ENCODE assay signal across 1 cellular context in genomic region chr10:70144372-70145110, GRCh38.
TF ChIP-seq lines count a peak whose summit lies in the region.

No MANE protein-coding gene starts in this region.

TF ChIP-seq in GM12878, 131 proteins besides CTCF, POLR2A, EP300 and RAD21:
- TF ChIP-seq ZBTB11 (CRISPR knock-in tag; IDR thresholded peaks at IDR 0.05) (no peak), NFIC (IDR thresholded peaks at IDR 0.05; ENCODE audit: low read depth, low read length) (no peak), RB1 (IDR thresholded peaks at IDR 0.05; ENCODE audit: borderline replicate concordance) (no peak), YBX1 (IDR thresholded peaks at IDR 0.05) (no peak), ETV6 (conservative IDR thresholded peaks at IDR 0.05 in 1 of 2, IDR thresholded peaks at IDR 0.05 in 1 of 2; ENCODE audit: borderline replicate concordance in 1 of 2, low read depth in 1 of 2) (no peak), E2F8 (IDR thresholded peaks at IDR 0.05; ENCODE audit: low read depth, partially characterized antibody) (no peak), HDGF (IDR thresholded peaks at IDR 0.05) (no peak), KLF5 (IDR thresholded peaks at IDR 0.05; ENCODE audit: partially characterized antibody) (no peak), ZZZ3 (IDR thresholded peaks at IDR 0.05; ENCODE audit: control insufficient read depth, insufficient read length, low read depth) (no peak), NFXL1 (IDR thresholded peaks at IDR 0.05; ENCODE audit: borderline replicate concordance) (no peak), CREB1 (IDR thresholded peaks at IDR 0.05; ENCODE audit: low read depth) (no peak), WRNIP1 (IDR thresholded peaks at IDR 0.05; ENCODE audit: borderline replicate concordance, low read depth, low read length) (no peak), RFX5 (IDR thresholded peaks at IDR 0.05; ENCODE audit: low read depth, low read length) (no peak), MTA3 (IDR thresholded peaks at IDR 0.05; ENCODE audit: borderline replicate concordance, low read length) (no peak), PKNOX1 (IDR thresholded peaks at IDR 0.05) (no peak)
